ENCODE assay signal across 22 cellular contexts in the genomic region with DNA sequence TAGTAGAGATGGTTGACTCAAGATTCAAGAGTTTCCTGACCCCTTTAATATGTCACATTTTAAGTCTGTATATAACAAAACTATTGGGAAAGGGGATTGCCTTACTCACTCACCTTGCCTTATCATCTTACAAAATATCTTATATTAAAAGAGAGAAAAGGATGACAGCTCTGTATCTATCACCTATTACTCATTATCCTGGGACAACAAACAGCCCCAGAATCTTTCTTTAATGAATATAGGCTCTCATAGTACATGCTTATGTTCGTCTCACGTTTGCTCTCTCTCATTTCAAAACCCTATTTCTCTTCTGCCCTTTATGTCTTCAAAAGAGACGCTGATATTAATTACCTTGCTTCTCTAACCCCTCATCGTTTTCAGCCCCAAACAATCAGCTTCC.
DNase-seq lines count a peak whose midpoint lies in the region; ATAC-seq and TF ChIP-seq lines count a peak whose summit lies in the region.
"Had no signal": no experiment of that assay in that cellular context is flagged by ENCODE, and none has a peak within 500 bp of the region (broad histone marks: within the 10 kb centered on the region; RNA-seq: fewer than 3 reads in every experiment).

No MANE protein-coding gene starts in this region.

- no peaks in the 10 kb centered on the region for H3K27me3 Mint-ChIP-seq in activated T-cell treated with anti-CD3 and anti-CD28 coated beads, Interleukin-2, amount 50 U/mL, for 24 hours
- H3K27me3 Mint-ChIP-seq in CD4-positive, alpha-beta T cell = no peaks in the 10 kb centered on the region
- no peaks in the 10 kb centered on the region for H3K27me3 Mint-ChIP-seq in CD8-positive, alpha-beta T cell (ENCODE audit: low read depth)

- peaks cover 48% of the 10 kb centered on the region for H3K4me1 Mint-ChIP-seq in activated T-cell treated with anti-CD3 and anti-CD28 coated beads, Interleukin-2, amount 50 U/mL, for 24 hours (ENCODE audit: low read depth)
- H3K4me1 Mint-ChIP-seq in CD4-positive, alpha-beta T cell (ENCODE audit: low read depth) = peaks cover 74% of the 10 kb centered on the region
- peaks cover 28% of the 10 kb centered on the region for H3K4me1 Mint-ChIP-seq in CD8-positive, alpha-beta T cell (ENCODE audit: low read depth)

- H3K4me1 ChIP-seq in CD8-positive, alpha-beta T cell (ENCODE audit: insufficient read depth, low read length) = no peaks in the 10 kb centered on the region
- peaks cover 11% of the 10 kb centered on the region for H3K4me1 ChIP-seq in left ventricle myocardium inferior

- intact Hi-C loops in CD4-positive, alpha-beta T cell (cut with DNase I, micrococcal nuclease) = no loop called here
- intact Hi-C loops in CD8-positive, alpha-beta T cell (cut with DNase I, micrococcal nuclease) = no loop called here
- intact Hi-C loops in left ventricle myocardium inferior (cut with micrococcal nuclease) = no loop called here

- H3K4me3 ChIP-seq in CD8-positive, alpha-beta T cell (ENCODE audit: low read depth, low read length) = no peak overlapping the region
- no peak overlapping the region for H3K4me3 ChIP-seq in left ventricle myocardium inferior
- H3K4me3 ChIP-seq: GM12878, HAP-1 had no signal

- H3K27me3 ChIP-seq in CD4-positive, alpha-beta T cell (ENCODE audit: control insufficient read depth, insufficient read depth, low read length) = no peaks in the 10 kb centered on the region
- H3K27me3 ChIP-seq in CD8-positive, alpha-beta T cell (ENCODE audit: insufficient read depth, low read length) = no peaks in the 10 kb centered on the region
- no peaks in the 10 kb centered on the region for H3K27me3 ChIP-seq in left ventricle myocardium inferior (ENCODE audit: low read depth)

- no peaks in the 10 kb centered on the region for H3K36me3 Mint-ChIP-seq in activated T-cell treated with anti-CD3 and anti-CD28 coated beads, Interleukin-2, amount 50 U/mL, for 24 hours (ENCODE audit: low read depth)
- peaks cover 43% of the 10 kb centered on the region for H3K36me3 Mint-ChIP-seq in CD4-positive, alpha-beta T cell (ENCODE audit: low read depth)
- H3K36me3 Mint-ChIP-seq in CD8-positive, alpha-beta T cell = no peaks in the 10 kb centered on the region
- peaks cover 6 to 15% of the 10 kb centered on the region in 2 donors for H3K36me3 Mint-ChIP-seq in activated naive CD4-positive, alpha-beta T cell treated with anti-CD3 and anti-CD28 coated beads, Interleukin-2, amount 50 U/mL, for 72 hours
- H3K36me3 Mint-ChIP-seq: CD14-positive monocyte had no signal

- peak overlapping the region; percentile 58 for H3K27ac Mint-ChIP-seq in activated T-cell treated with anti-CD3 and anti-CD28 coated beads, Interleukin-2, amount 50 U/mL, for 24 hours
- peak overlapping the region; percentile 88 for H3K27ac Mint-ChIP-seq in CD4-positive, alpha-beta T cell
- peak overlapping the region; percentile 3 for H3K27ac Mint-ChIP-seq in CD8-positive, alpha-beta T cell
- peak overlapping the region; percentile 27 to 93 for H3K27ac Mint-ChIP-seq in activated naive CD4-positive, alpha-beta T cell treated with anti-CD3 and anti-CD28 coated beads, Interleukin-2, amount 50 U/mL, for 72 hours
- H3K27ac Mint-ChIP-seq: CD14-positive monocyte had no signal

- CTCF ChIA-PET in CD4-positive, alpha-beta T cell (lab: Charles Lee) = interaction anchor here (0.8 kb wide), 1 partner anchor 18 kb away, joined by 3 read pairs; no protein-coding TSS in a partner anchor
- CTCF ChIA-PET in CD8-positive, alpha-beta T cell (lab: Charles Lee) = no interaction called here

- peaks cover 1% of the 10 kb centered on the region for H3K9me3 Mint-ChIP-seq in activated T-cell treated with anti-CD3 and anti-CD28 coated beads, Interleukin-2, amount 50 U/mL, for 24 hours
- no peaks in the 10 kb centered on the region for H3K9me3 Mint-ChIP-seq in CD4-positive, alpha-beta T cell
- no peaks in the 10 kb centered on the region for H3K9me3 Mint-ChIP-seq in CD8-positive, alpha-beta T cell
- H3K9me3 Mint-ChIP-seq in activated naive CD4-positive, alpha-beta T cell treated with anti-CD3 and anti-CD28 coated beads, Interleukin-2, amount 50 U/mL, for 72 hours = peaks cover 0 to 10% of the 10 kb centered on the region in 2 donors

- H3K27ac ChIP-seq in CD4-positive, alpha-beta T cell (ENCODE audit: low read depth, low read length) = no peak overlapping the region
- no peak overlapping the region for H3K27ac ChIP-seq in CD8-positive, alpha-beta T cell (ENCODE audit: low read depth, low read length)
- H3K27ac ChIP-seq in left ventricle myocardium inferior (replicated peaks) = no peak overlapping the region
- H3K27ac ChIP-seq: HL-60, KMS-11 had no signal

- H3K9me3 ChIP-seq in CD4-positive, alpha-beta T cell (ENCODE audit: control insufficient read depth, low read length) = no peaks in the 10 kb centered on the region
- H3K9me3 ChIP-seq in CD8-positive, alpha-beta T cell (ENCODE audit: low read length) = no peaks in the 10 kb centered on the region
- H3K9me3 ChIP-seq in left ventricle myocardium inferior (replicated peaks) = peaks cover 6% of the 10 kb centered on the region
- H3K9me3 ChIP-seq: HAP-1 had no signal

- H3K4me3 Mint-ChIP-seq in activated T-cell treated with anti-CD3 and anti-CD28 coated beads, Interleukin-2, amount 50 U/mL, for 24 hours = peak overlapping the region; percentile 5
- H3K4me3 Mint-ChIP-seq in CD4-positive, alpha-beta T cell = peak overlapping the region; percentile 76
- no peak overlapping the region for H3K4me3 Mint-ChIP-seq in CD8-positive, alpha-beta T cell
- H3K4me3 Mint-ChIP-seq: CD14-positive monocyte had no signal

- POLR2A ChIA-PET in CD4-positive, alpha-beta T cell (lab: Charles Lee) = interaction anchor here (1.1 to 3.1 kb wide), 5 partner anchors 8 to 63 kb away, joined by 3 to 16 read pairs (median 9); no protein-coding TSS in a partner anchor
- POLR2A ChIA-PET in CD8-positive, alpha-beta T cell (lab: Charles Lee) = no interaction called here

- no peak for ATAC-seq in CD4-positive, alpha-beta T cell (ENCODE audit: poor library complexity)
- no peak for ATAC-seq in CD8-positive, alpha-beta T cell
- ATAC-seq in activated naive CD4-positive, alpha-beta T cell treated with anti-CD3 and anti-CD28 coated beads, Interleukin-2, amount 50 U/mL, for 72 hours = peak; percentile 49 to 53
- ATAC-seq: GM12878 had no signal

- no peak for TF ChIP-seq CTCF in CD4-positive, alpha-beta T cell (IDR thresholded peaks at IDR 0.05)
- TF ChIP-seq CTCF in CD8-positive, alpha-beta T cell (IDR thresholded peaks at IDR 0.05) = no peak
- TF ChIP-seq CTCF in left ventricle myocardium inferior (IDR thresholded peaks at IDR 0.05; ENCODE audit: borderline replicate concordance) = no peak

- no peak for DNase-seq in activated T-cell treated with anti-CD3 and anti-CD28 coated beads, Interleukin-2, amount 50 U/mL, for 24 hours
- DNase-seq in activated T-cell treated with anti-CD3 and anti-CD28 coated beads, Interleukin-2, amount 50 U/mL, for 48 hours = no peak
- no peak for DNase-seq in CD4-positive, alpha-beta T cell
- DNase-seq in CD8-positive, alpha-beta T cell = no peak
- DNase-seq in activated naive CD4-positive, alpha-beta T cell treated with anti-CD3 and anti-CD28 coated beads, Interleukin-2, amount 50 U/mL, for 72 hours (ENCODE audit: low spot score in 2 of 2) = no peak
- DNase-seq in AML-193 (lab: John Stamatoyannopoulos, UW) (no peak), left ventricle myocardium inferior (no peak)
- DNase-seq: ACHN, Calu3, EL, NCI-H1417, NCI-H187, NCI-H2107, NCI-H510A treated with DMSO at 0.1 percent for 48 hours, NCI-H82, OCI-M1, Right ventricle myocardium superior had no signal

- H3K36me3 ChIP-seq in CD8-positive, alpha-beta T cell (ENCODE audit: insufficient read depth, low read length) = no peaks in the 10 kb centered on the region
- no peaks in the 10 kb centered on the region for H3K36me3 ChIP-seq in left ventricle myocardium inferior
- H3K36me3 ChIP-seq: HAP-1 had no signal

Comparison
In these comparisons a context has a peak if more than half of its experiments do, and no peak if none do; other contexts are left out.
1. H3K27ac Mint-ChIP-seq: peak in every context shown above with its lines; median percentile 88 in CD4-positive, alpha-beta T cell; 60 in activated naive CD4-positive, alpha-beta T cell treated with anti-CD3 and anti-CD28 coated beads, Interleukin-2, amount 50 U/mL, for 72 hours; 58 in activated T-cell treated with anti-CD3 and anti-CD28 coated beads, Interleukin-2, amount 50 U/mL, for 24 hours; 3 in CD8-positive, alpha-beta T cell.
2. ATAC-seq: peak in activated naive CD4-positive, alpha-beta T cell treated with anti-CD3 and anti-CD28 coated beads, Interleukin-2, amount 50 U/mL, for 72 hours (2 of 2); none in CD4-positive, alpha-beta T cell (single experiment) and CD8-positive, alpha-beta T cell (single experiment).